11 cellular contexts compared by ENCODE assay signal in genomic region chr2:237865623-237866041, GRCh38. TPM values are rescaled to one million over a fixed set of nuclear protein-coding genes. Genes with fewer than 3 reads are reported as not detected.
DNase-seq lines count a peak whose midpoint lies in the region; ATAC-seq and TF ChIP-seq lines count a peak whose summit lies in the region.
"Had no signal": no experiment of that assay in that cellular context is flagged by ENCODE, and none has a peak within 500 bp of the region (broad histone marks: within the 10 kb centered on the region; RNA-seq: fewer than 3 reads in every experiment).

No MANE protein-coding gene starts in this region.

- WGBS in ovary, 3 donors = 71 to 93% (median 87%) methylated on average over 7 of the region's 7 CpGs

- TF ChIP-seq POLR2A in NB4 (IDR thresholded peaks at IDR 0.05; ENCODE audit: extremely low read depth, insufficient read length) (no peak), ovary (IDR thresholded peaks at IDR 0.05) (no peak)

- H3K4me3 ChIP-seq in NB4 (ENCODE audit: low read depth, low read length) (no peak overlapping the region), choroid plexus epithelial cell (ENCODE audit: low read depth, low read length) (no peak overlapping the region), ovary (no peak overlapping the region)
- H3K4me3 ChIP-seq: esophagus squamous epithelium had no signal

- H3K27ac ChIP-seq in ovary = peak overlapping the region; percentile 29 to 62
- H3K27ac ChIP-seq: KMS-11 had no signal

- H3K27me3 ChIP-seq in ovary = no peaks in the 10 kb centered on the region

- ATAC-seq in HG03095 (IDR thresholded peaks at IDR 0.05; ENCODE audit: unreplicated experiment) = no peak
- ATAC-seq in GM19023 (IDR thresholded peaks at IDR 0.05; ENCODE audit: unreplicated experiment) = no peak
- ATAC-seq: natural killer cell treated with Interleukin-12 subunit alpha and Interleukin-12 subunit beta and Interleukin-15 and Interleukin-18, amount 100 ng/mL, for 72 hours had no signal

- DNase-seq in Daoy (ENCODE audit: low read depth) (peak; percentile 52), NB4 (ENCODE audit: low read depth) (peak; percentile 24), choroid plexus epithelial cell (ENCODE audit: low read depth) (no peak), ovary (peak in 2 of 5 donors; percentile 12 to 16), NCI-H2029 treated with DMSO at 0.1 percent for 48 hours (lab: John Stamatoyannopoulos, UW) (no peak), NCI-H1105 treated with DMSO at 0.1 percent for 48 hours (lab: John Stamatoyannopoulos, UW) (no peak)
- DNase-seq: esophagus squamous epithelium had no signal

- H3K9me3 ChIP-seq in ovary = no peaks in the 10 kb centered on the region
- H3K9me3 ChIP-seq: esophagus squamous epithelium had no signal

- no peak for TF ChIP-seq EP300 in ovary (IDR thresholded peaks at IDR 0.05)

- intact Hi-C loops in ovary (cut with DNase I) = loop anchor here in 1 of 4 donors (10.0 kb wide), 1 partner anchor 59 kb away; no protein-coding TSS in a partner anchor

- TF ChIP-seq CTCF in NB4 (IDR thresholded peaks at IDR 0.05; ENCODE audit: low read depth, low read length) (peak; percentile 34), choroid plexus epithelial cell (conservative IDR thresholded peaks at IDR 0.05; ENCODE audit: low read depth, low read length) (peak; percentile 27), ovary (IDR thresholded peaks at IDR 0.05) (no peak)

- H3K36me3 ChIP-seq in ovary = no peaks in the 10 kb centered on the region
- H3K36me3 ChIP-seq: esophagus squamous epithelium had no signal

- no peaks in the 10 kb centered on the region for H3K4me1 ChIP-seq in ovary (ENCODE audit: insufficient read depth)

RNA-seq across cellular contexts. Expression of gene RAMP1, which starts 6.2 kb away (rescaled TPM):
- 12.9 and 13.4 TPM in 2 replicates for total RNA-seq in Daoy (2014; rRNA removed; shearing (Covaris generic))
- total RNA-seq in ovary = 10 to 100 TPM; 22.1 to 62.5 (median 33.6) TPM
- polyA plus RNA-seq in ovary = 10 to 100 TPM in 1 of 2 donors, 1 to 10 TPM in 1; 1.8 to 17.3 TPM

Comparison
In these comparisons a context has a peak if more than half of its experiments do, and no peak if none do; other contexts are left out.
1. DNase-seq: peak in Daoy (single experiment) and NB4 (single experiment); none in choroid plexus epithelial cell (single experiment), NCI-H2029 treated with DMSO at 0.1 percent for 48 hours (single experiment) and NCI-H1105 treated with DMSO at 0.1 percent for 48 hours (single experiment).
2. CTCF ChIP-seq: peak in NB4 (single experiment) and choroid plexus epithelial cell (single experiment); none in ovary (0 of 3).